Comparison of ENCODE assay signal across 27 cellular contexts in the genomic region with DNA sequence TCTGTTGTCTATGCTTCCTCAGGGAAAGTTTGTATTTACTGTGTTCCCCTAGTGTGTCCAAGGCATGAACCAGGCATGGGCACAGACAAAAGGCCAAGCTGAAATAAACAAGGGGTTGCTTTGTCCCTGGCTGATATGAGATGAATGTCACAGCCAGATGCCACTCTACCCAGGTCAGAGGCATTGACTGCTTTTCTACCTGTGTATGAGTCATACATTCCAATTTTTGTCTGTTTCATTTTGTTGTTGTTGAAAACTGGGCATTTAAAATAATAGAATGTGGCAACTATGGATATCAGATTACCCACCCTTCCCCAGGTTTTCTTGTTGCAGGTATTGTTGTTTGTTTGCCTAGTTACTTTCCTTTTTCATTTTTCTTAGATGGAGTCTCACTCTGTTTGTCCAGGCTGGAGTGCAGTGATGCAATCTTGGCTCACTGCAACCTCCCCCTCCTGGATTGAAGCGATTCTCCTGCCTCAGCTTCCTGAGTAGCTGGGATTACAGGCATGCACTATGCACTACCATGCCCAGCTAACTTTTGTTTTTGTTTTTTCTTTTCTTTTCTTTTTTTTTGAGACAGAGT.
A peak's percentile ranks its signal among the peaks of the same experiment; 100 is the strongest.
DNase-seq lines count a peak whose midpoint lies in the region; ATAC-seq, FAIRE-seq and TF ChIP-seq lines count a peak whose summit lies in the region.
"Had no signal": no experiment of that assay in that cellular context is flagged by ENCODE, and none has a peak within 500 bp of the region (broad histone marks: within the 10 kb centered on the region; RNA-seq: fewer than 3 reads in every experiment).

No MANE protein-coding gene starts in this region.

- H3K9me1 ChIP-seq in endothelial cell of umbilical vein (replicated peaks; ENCODE audit: control insufficient read depth, extremely low read depth, insufficient read depth, low read length): no peaks in the 10 kb centered on the region

- TF ChIP-seq EP300 in HepG2 (IDR thresholded peaks at IDR 0.05; ENCODE audit: low read depth in 2 of 2, low read length in 2 of 2) (no peak), HepG2 (CRISPR knock-in tag; IDR thresholded peaks at IDR 0.05; ENCODE audit: borderline replicate concordance) (no peak)

- H3K4me3 ChIP-seq in HepG2 (replicated peaks in 1 of 3; ENCODE audit: insufficient read depth in 1 of 3, low read depth in 2 of 3, low read length in 3 of 3): no peak overlapping the region
- no peak overlapping the region for H3K4me3 ChIP-seq in right lobe of liver
- no peak overlapping the region for H3K4me3 ChIP-seq in endothelial cell of umbilical vein (replicated peaks in 1 of 3; ENCODE audit: insufficient read depth in 1 of 3, low read depth in 1 of 3, low read length in 3 of 3)
- no peak overlapping the region for H3K4me3 ChIP-seq in colonic mucosa
- H3K4me3 ChIP-seq: left lung, pancreas, PC-9 had no signal

- in situ Hi-C loops in HepG2 (cut with HindIII; ENCODE audit: extremely low pct_ligation_motif_present, low pct_unique_long_range_greater_than_20kb): no loop called here

- H3K36me3 Mint-ChIP-seq in immature natural killer cell: no peaks in the 10 kb centered on the region

- peaks cover 0 to 2% (median 0%) of the 10 kb centered on the region in 3 donors for H3K27me3 Mint-ChIP-seq in immature natural killer cell (ENCODE audit: low read depth in 3 of 3)
- H3K27me3 Mint-ChIP-seq: activated CD8-positive, alpha-beta T cell treated with anti-CD3 and anti-CD28 coated beads for 36 hours had no signal

- H3K27ac ChIP-seq in HepG2 (ENCODE audit: extremely low read length, insufficient read depth, low read length) (no peak overlapping the region), right lobe of liver (no peak overlapping the region), endothelial cell of umbilical vein (ENCODE audit: insufficient read depth, low read depth, low read length) (no peak overlapping the region), colonic mucosa (no peak overlapping the region)
- H3K27ac ChIP-seq: left lung, pancreas, PC-9 had no signal

- peak; percentile 44; the same call in 2 of the 3 replicates for ATAC-seq in HepG2
- ATAC-seq in right lobe of liver: no peak
- ATAC-seq: activated CD8-positive, alpha-beta T cell treated with anti-CD3 and anti-CD28 coated beads for 36 hours; activated naive CD4-positive, alpha-beta T cell treated with anti-CD3 and anti-CD28 coated beads, Interleukin-2, amount 50 U/mL, for 72 hours; left lung; pancreas had no signal

- H3K9ac ChIP-seq in HepG2 (ENCODE audit: insufficient read depth, low read depth, low read length): no peak overlapping the region
- no peak overlapping the region for H3K9ac ChIP-seq in endothelial cell of umbilical vein (replicated peaks; ENCODE audit: extremely low read depth, insufficient read depth, low read length)
- H3K9ac ChIP-seq in colonic mucosa (ENCODE audit: low read depth in 2 of 2, low read length in 2 of 2): no peak overlapping the region

- H3K36me3 ChIP-seq in HepG2 (replicated peaks in 1 of 2; ENCODE audit: control insufficient read depth in 1 of 2, insufficient read depth in 2 of 2, low read length in 2 of 2) (no peaks in the 10 kb centered on the region), right lobe of liver (no peaks in the 10 kb centered on the region), endothelial cell of umbilical vein (ENCODE audit: control insufficient read depth in 2 of 2, extremely low read depth in 1 of 2, insufficient read depth in 2 of 2, low read length in 2 of 2) (no peaks in the 10 kb centered on the region), colonic mucosa (no peaks in the 10 kb centered on the region)
- H3K36me3 ChIP-seq: left lung, pancreas had no signal

- dilution Hi-C loops in endothelial cell of umbilical vein (cut with MboI; ENCODE audit: extremely low pct_ligation_motif_present, low sequenced_read_pairs): no loop called here

- BruUV-seq in HepG2 (replicated peaks; lab: Mats Ljungman, UMichigan) (no TSS peak), endothelial cell of umbilical vein (replicated peaks; lab: Mats Ljungman, UMichigan) (no TSS peak)

- TF ChIP-seq CTCF in HepG2 (CRISPR knock-in tag; IDR thresholded peaks at IDR 0.05): no peak
- no peak for TF ChIP-seq CTCF in right lobe of liver (IDR thresholded peaks at IDR 0.05)
- TF ChIP-seq CTCF in endothelial cell of umbilical vein (IDR thresholded peaks at IDR 0.05; ENCODE audit: extremely low read depth in 1 of 2, insufficient read depth in 1 of 2, low read depth in 1 of 2, low read length in 2 of 2): no peak
- TF ChIP-seq CTCF in colonic mucosa (IDR thresholded peaks at IDR 0.05): no peak

- POLR2A ChIA-PET in HepG2 (lab: Yijun Ruan, JAX) (no interaction called here), endothelial cell of umbilical vein (lab: Charles Lee) (no interaction called here)

- H2AFZ ChIP-seq in HepG2 (ENCODE audit: low read length) (no peak overlapping the region), endothelial cell of umbilical vein (ENCODE audit: low read depth, low read length) (no peak overlapping the region)
- H2AFZ ChIP-seq: PC-9 had no signal

- no peaks in the 10 kb centered on the region for H3K4me1 Mint-ChIP-seq in immature natural killer cell
- H3K4me1 Mint-ChIP-seq: neural crest cell had no signal

- intact Hi-C loops in HepG2 (cut with micrococcal nuclease; ENCODE audit: unreplicated experiment): no loop called here
- intact Hi-C loops in right lobe of liver (cut with DNase I): no loop called here
- intact Hi-C loops in endothelial cell of umbilical vein (cut with micrococcal nuclease): no loop called here
- intact Hi-C loops in colonic mucosa (cut with DNase I): no loop called here

- 3% methylated on average over 1 of the region's 1 CpG for WGBS in HepG2 (ENCODE audit: low lambda C conversion rate)
- WGBS in right lobe of liver (ENCODE audit: insufficient coverage, low coverage, low lambda C conversion rate, missing lambda C conversion rate): 59% methylated on average over 1 of the region's 1 CpG

- H3K9me3 Mint-ChIP-seq in immature natural killer cell: peaks cover 8 to 25% (median 10%) of the 10 kb centered on the region in 6 donors

- FAIRE-seq in HepG2 (lab: Jason Lieb, UNC) (no peak), endothelial cell of umbilical vein (lab: Jason Lieb, UNC) (no peak)
- FAIRE-seq: A204.1, islet of Langerhans had no signal

- TF ChIP-seq POLR2A in HepG2 (IDR thresholded peaks at IDR 0.05; ENCODE audit: insufficient read depth in 1 of 2, low read depth in 2 of 2, low read length in 2 of 2) (no peak), right lobe of liver (IDR thresholded peaks at IDR 0.05) (no peak), endothelial cell of umbilical vein (IDR thresholded peaks at IDR 0.05; ENCODE audit: low read depth, low read length) (no peak)

- H3K27me3 ChIP-seq in HepG2 (ENCODE audit: control insufficient read depth in 1 of 2, insufficient read depth in 2 of 2, low read length in 2 of 2): peaks cover 0 to 4% of the 10 kb centered on the region in 2 experiments; a peak in 2 of 5 replicates
- H3K27me3 ChIP-seq in right lobe of liver: no peaks in the 10 kb centered on the region
- peaks cover 2 to 9% of the 10 kb centered on the region in 2 experiments for H3K27me3 ChIP-seq in endothelial cell of umbilical vein (ENCODE audit: control insufficient read depth in 2 of 2, insufficient read depth in 2 of 2, low read length in 2 of 2)
- no peaks in the 10 kb centered on the region for H3K27me3 ChIP-seq in colonic mucosa
- H3K27me3 ChIP-seq: left lung, pancreas had no signal

- H4K20me1 ChIP-seq in HepG2 (ENCODE audit: insufficient read depth, low read length) (no peaks in the 10 kb centered on the region), endothelial cell of umbilical vein (replicated peaks; ENCODE audit: control insufficient read depth, extremely low read depth, insufficient read depth, low read length) (no peaks in the 10 kb centered on the region)

- CTCF ChIA-PET in HepG2 (lab: Yijun Ruan, JAX; ENCODE audit: low intra/inter-chr PET ratio, low total read pairs): no interaction called here
- CTCF ChIA-PET in endothelial cell of umbilical vein (lab: Charles Lee): interaction anchor here (1.3 to 1.6 kb wide), 3 partner anchors 12 to 266 kb away, joined by 3 to 4 read pairs (median 4); a partner anchor contains a TSS

- no peak overlapping the region for H3K4me2 ChIP-seq in HepG2 (ENCODE audit: low read depth, low read length)
- H3K4me2 ChIP-seq in endothelial cell of umbilical vein (ENCODE audit: insufficient read depth, low read length): no peak overlapping the region
- H3K4me2 ChIP-seq: PC-9 had no signal

- peak; percentile 45 for DNase-seq in HepG2 (ENCODE audit: low spot score)
- DNase-seq in right lobe of liver: no peak
- peak; percentile 19 for DNase-seq in NCI-H510A treated with DMSO at 0.1 percent for 48 hours (lab: John Stamatoyannopoulos, UW)
- DNase-seq in endothelial cell of umbilical vein (ENCODE audit: low read depth, low spot score): no peak
- DNase-seq in immature natural killer cell: no peak
- no peak for DNase-seq in colonic mucosa
- no peak for DNase-seq in activated CD4-positive, alpha-beta T cell treated with anti-CD3 and anti-CD28 coated beads, Interleukin-2, amount 50 U/mL, for 48 hours
- DNase-seq in GOT3 (lab: John Stamatoyannopoulos, UW): no peak
- DNase-seq: activated CD8-positive, alpha-beta T cell treated with anti-CD3 and anti-CD28 coated beads for 36 hours; anterior cingulate cortex; effector CD4-positive, alpha-beta T cell; erythroblast; glutamatergic neuron; left lung; mesendoderm; NCI-H1092 treated with DMSO at 0.1 percent for 48 hours; NCI-H187; NCI-H446; pancreas; SHP77; small intestine; stimulated activated naive CD4-positive, alpha-beta T cell had no signal

- no peak for TF ChIP-seq RAD21 in HepG2 (CRISPR knock-in tag; IDR thresholded peaks at IDR 0.05)

- H3K4me1 ChIP-seq in HepG2 (ENCODE audit: insufficient read depth, low read length) (peaks cover 15% of the 10 kb centered on the region; the same call in 1 of the 2 replicates), right lobe of liver (no peaks in the 10 kb centered on the region), endothelial cell of umbilical vein (ENCODE audit: control insufficient read depth, extremely low read depth, insufficient read depth, low read length) (no peaks in the 10 kb centered on the region), colonic mucosa (no peaks in the 10 kb centered on the region)
- H3K4me1 ChIP-seq: left lung, pancreas had no signal

- H3K9me3 ChIP-seq in HepG2 (ENCODE audit: low read length) (no peaks in the 10 kb centered on the region), right lobe of liver (no peaks in the 10 kb centered on the region), endothelial cell of umbilical vein (replicated peaks; ENCODE audit: control insufficient read depth, insufficient read depth, low read length) (no peaks in the 10 kb centered on the region), colonic mucosa (no peaks in the 10 kb centered on the region)
- H3K9me3 ChIP-seq: pancreas had no signal

- H3K79me2 ChIP-seq in HepG2 (ENCODE audit: insufficient read depth, low read length) (no peaks in the 10 kb centered on the region), endothelial cell of umbilical vein (ENCODE audit: control insufficient read depth, insufficient read depth, low read length) (no peaks in the 10 kb centered on the region)

- no peak overlapping the region for H3K4me3 Mint-ChIP-seq in immature natural killer cell
- H3K4me3 Mint-ChIP-seq: activated CD8-positive, alpha-beta T cell treated with anti-CD3 and anti-CD28 coated beads for 36 hours; neural crest cell had no signal

- no peak overlapping the region for H3K27ac Mint-ChIP-seq in immature natural killer cell
- H3K27ac Mint-ChIP-seq: activated CD8-positive, alpha-beta T cell treated with anti-CD3 and anti-CD28 coated beads for 36 hours; activated naive CD4-positive, alpha-beta T cell treated with anti-CD3 and anti-CD28 coated beads, Interleukin-2, amount 50 U/mL, for 72 hours had no signal

Comparison
In these comparisons a context has a peak if more than half of its experiments do, and no peak if none do; other contexts are left out.
1. DNase-seq: peak in HepG2 (single experiment) and NCI-H510A treated with DMSO at 0.1 percent for 48 hours (single experiment); none in right lobe of liver (0 of 3), endothelial cell of umbilical vein (single experiment), immature natural killer cell (0 of 3), colonic mucosa (single experiment), activated CD4-positive, alpha-beta T cell treated with anti-CD3 and anti-CD28 coated beads, Interleukin-2, amount 50 U/mL, for 48 hours (0 of 2) and GOT3 (single experiment).